Comparison of ENCODE assay signal across 18 cellular contexts in genomic region chr19:51750381-51751124, GRCh38. TPM values are rescaled to one million over a fixed set of nuclear protein-coding genes. Genes with fewer than 3 reads are reported as not detected.
DNase-seq lines count a peak whose midpoint lies in the region; ATAC-seq and TF ChIP-seq lines count a peak whose summit lies in the region.
"Had no signal": no experiment of that assay in that cellular context is flagged by ENCODE, and none has a peak within 500 bp of the region (broad histone marks: within the 10 kb centered on the region; RNA-seq: fewer than 3 reads in every experiment).

No MANE protein-coding gene starts in this region.

- no peak overlapping the region for H3K27ac Mint-ChIP-seq in activated naive CD4-positive, alpha-beta T cell treated with anti-CD3 and anti-CD28 coated beads, Interleukin-2, amount 10 ng/mL, durations not matched to agents 7 days and 5 days
- H3K27ac Mint-ChIP-seq: activated naive CD8-positive, alpha-beta T cell treated with anti-CD3 and anti-CD28 coated beads, Interleukin-2, amount 10 ng/mL, durations not matched to agents 7 days and 5 days had no signal

- H3K9me3 ChIP-seq in spleen = peaks cover 0 to 3% (median 0%) of the 10 kb centered on the region in 8 donors
- H3K9me3 ChIP-seq: BLaER1 had no signal

- H3K36me3 Mint-ChIP-seq in activated naive CD4-positive, alpha-beta T cell treated with anti-CD3 and anti-CD28 coated beads, Interleukin-2, amount 10 ng/mL, durations not matched to agents 7 days and 5 days = no peaks in the 10 kb centered on the region
- H3K36me3 Mint-ChIP-seq: activated naive CD8-positive, alpha-beta T cell treated with anti-CD3 and anti-CD28 coated beads, Interleukin-2, amount 10 ng/mL, durations not matched to agents 7 days and 5 days had no signal

- H3K4me3 ChIP-seq in fibroblast of mammary gland (ENCODE audit: control insufficient read depth, low read depth, low read length) (no peak overlapping the region), spleen (peak overlapping the region in 7 of 8 donors; percentile 15 to 67 (median 34))
- H3K4me3 ChIP-seq: BLaER1 had no signal

- ATAC-seq in GM19324 (IDR thresholded peaks at IDR 0.05; ENCODE audit: low FRiP score, unreplicated experiment) = no peak
- ATAC-seq: activated T-cell treated with anti-CD3 and anti-CD28 coated beads, Interleukin-2, amount 50 U/mL, for 4 hours had no signal

- H3K4me3 Mint-ChIP-seq in activated naive CD4-positive, alpha-beta T cell treated with anti-CD3 and anti-CD28 coated beads, Interleukin-2, amount 10 ng/mL, durations not matched to agents 7 days and 5 days = no peak overlapping the region
- H3K4me3 Mint-ChIP-seq: activated naive CD8-positive, alpha-beta T cell treated with anti-CD3 and anti-CD28 coated beads, Interleukin-2, amount 10 ng/mL, durations not matched to agents 7 days and 5 days; activated T-cell treated with anti-CD3 and anti-CD28 coated beads, Interleukin-2, amount 50 U/mL, for 4 hours had no signal

- H3K36me3 ChIP-seq in spleen = peaks cover 0 to 44% (median 3%) of the 10 kb centered on the region in 6 donors
- H3K36me3 ChIP-seq: BLaER1 had no signal

- intact Hi-C loops in spleen (cut with DNase I; ENCODE audit: low total_unique reads) = no loop called here

- peak overlapping the region in 7 of 8 donors; percentile 74 to 94 (median 85) for H3K27ac ChIP-seq in spleen
- H3K27ac ChIP-seq: BLaER1, foreskin keratinocyte had no signal

- no peaks in the 10 kb centered on the region for H3K27me3 Mint-ChIP-seq in activated naive CD4-positive, alpha-beta T cell treated with anti-CD3 and anti-CD28 coated beads, Interleukin-2, amount 10 ng/mL, durations not matched to agents 7 days and 5 days
- H3K27me3 Mint-ChIP-seq: activated naive CD8-positive, alpha-beta T cell treated with anti-CD3 and anti-CD28 coated beads, Interleukin-2, amount 10 ng/mL, durations not matched to agents 7 days and 5 days had no signal

- no peaks in the 10 kb centered on the region for H3K4me1 Mint-ChIP-seq in activated naive CD4-positive, alpha-beta T cell treated with anti-CD3 and anti-CD28 coated beads, Interleukin-2, amount 10 ng/mL, durations not matched to agents 7 days and 5 days
- H3K4me1 Mint-ChIP-seq: activated naive CD8-positive, alpha-beta T cell treated with anti-CD3 and anti-CD28 coated beads, Interleukin-2, amount 10 ng/mL, durations not matched to agents 7 days and 5 days had no signal

- peaks cover 10% of the 10 kb centered on the region for H3K9me3 Mint-ChIP-seq in activated naive CD4-positive, alpha-beta T cell treated with anti-CD3 and anti-CD28 coated beads, Interleukin-2, amount 10 ng/mL, durations not matched to agents 7 days and 5 days

- H3K27me3 ChIP-seq in spleen (replicated peaks in 1 of 7) = no peaks in the 10 kb centered on the region
- H3K27me3 ChIP-seq: BLaER1, foreskin keratinocyte had no signal

- no peak for TF ChIP-seq CTCF in fibroblast of mammary gland (conservative IDR thresholded peaks at IDR 0.05; ENCODE audit: control insufficient read depth, insufficient read depth, low read depth, low read length)
- TF ChIP-seq CTCF in spleen (IDR thresholded peaks at IDR 0.05 in 8 of 11, conservative IDR thresholded peaks at IDR 0.05 in 3 of 11) = no peak

- TF ChIP-seq POLR2A in spleen (IDR thresholded peaks at IDR 0.05) = no peak

- DNase-seq in EL (peak; percentile 13), RPMI7951 (ENCODE audit: low read depth) (peak; percentile 96), fibroblast of mammary gland (ENCODE audit: low read depth) (peak; percentile 68), spleen (no peak), amygdala (lab: John Stamatoyannopoulos, UW) (no peak)
- DNase-seq in activated naive CD4-positive, alpha-beta T cell treated with anti-CD3 and anti-CD28 coated beads, Interleukin-2, amount 10 ng/mL, durations not matched to agents 7 days and 5 days = no peak
- DNase-seq: activated CD4-positive, alpha-beta T cell treated with anti-CD3 and anti-CD28 coated beads, Interleukin-2, amount 50 U/mL, for 48 hours; activated naive CD8-positive, alpha-beta T cell treated with anti-CD3 and anti-CD28 coated beads, Interleukin-2, amount 10 ng/mL, durations not matched to agents 7 days and 5 days; activated T-cell treated with anti-CD3 and anti-CD28 coated beads, Interleukin-2, amount 50 U/mL, for 4 hours; central memory CD4-positive, alpha-beta T cell; DMS153; NCI-H1092; NCI-H2171; NCI-H774; RPMI8226 had no signal

- H3K4me1 ChIP-seq in spleen = peaks cover 0 to 36% (median 0%) of the 10 kb centered on the region in 6 donors
- H3K4me1 ChIP-seq: foreskin keratinocyte had no signal

- CTCF ChIA-PET in activated naive CD4-positive, alpha-beta T cell treated with anti-CD3 and anti-CD28 coated beads, Interleukin-2, amount 10 ng/mL, durations not matched to agents 7 days and 5 days (lab: Charles Lee) = no interaction called here

- WGBS in spleen, 5 donors = 68 to 87% (median 73%) methylated on average over 8 of the region's 8 CpGs

RNA-seq across cellular contexts. Expression of gene FPR1, which starts 1.1 kb away (rescaled TPM):
- total RNA-seq in RPMI7951 (2014; rRNA removed; shearing (Covaris generic)) = 9.4 and 13.2 TPM in 2 replicates
- total RNA-seq in spleen = 100 to 1,000 TPM; 103 to 344 (median 144) TPM
- polyA plus RNA-seq in spleen = 10 to 100 TPM in 2 of 3 donors, 1 to 10 TPM in 1; 7.2 to 24.1 (median 12.2) TPM
- total RNA-seq: activated naive CD8-positive, alpha-beta T cell treated with anti-CD3 and anti-CD28 coated beads, Interleukin-2, amount 10 ng/mL, durations not matched to agents 7 days and 5 days; activated T-cell treated with anti-CD3 and anti-CD28 coated beads, Interleukin-2, amount 50 U/mL, for 4 hours had no signal
- polyA plus RNA-seq: foreskin keratinocyte had no signal

RNA-seq across cellular contexts. Expression of gene FPR2, which starts 10.4 kb away (rescaled TPM):
- total RNA-seq in RPMI7951 (2014; rRNA removed; shearing (Covaris generic)) = 8.1 and 8.4 TPM in 2 replicates
- total RNA-seq in spleen = 10 to 100 TPM; 18.6 to 88.0 (median 37.1) TPM
- polyA plus RNA-seq in spleen = 1 to 10 TPM; 1.5 to 3.8 (median 2.0) TPM
- total RNA-seq: activated naive CD8-positive, alpha-beta T cell treated with anti-CD3 and anti-CD28 coated beads, Interleukin-2, amount 10 ng/mL, durations not matched to agents 7 days and 5 days; activated T-cell treated with anti-CD3 and anti-CD28 coated beads, Interleukin-2, amount 50 U/mL, for 4 hours; foreskin keratinocyte had no signal
- polyA plus RNA-seq: foreskin keratinocyte had no signal

RNA-seq across cellular contexts. Expression of gene HAS1, which starts 26.8 kb away (rescaled TPM):
- total RNA-seq in RPMI7951 (2014; rRNA removed; shearing (Covaris generic)) = 0.12 and 1.4 TPM in 2 replicates
- total RNA-seq in spleen = under 1 TPM in 2 of 7 donors, not detected in 5; 0.22 to 0.54 TPM
- under 1 TPM in 2 of 3 donors, not detected in 1; 0.11 to 0.58 TPM for polyA plus RNA-seq in spleen
- total RNA-seq: activated naive CD8-positive, alpha-beta T cell treated with anti-CD3 and anti-CD28 coated beads, Interleukin-2, amount 10 ng/mL, durations not matched to agents 7 days and 5 days; activated T-cell treated with anti-CD3 and anti-CD28 coated beads, Interleukin-2, amount 50 U/mL, for 4 hours; foreskin keratinocyte had no signal
- polyA plus RNA-seq: foreskin keratinocyte had no signal

RNA-seq across cellular contexts. Expression of gene FPR3, which starts 44.4 kb away (rescaled TPM):
- total RNA-seq in RPMI7951 (2014; rRNA removed; shearing (Covaris generic)) = 0.60 and 0.98 TPM in 2 replicates
- total RNA-seq in spleen = 10 to 100 TPM in 5 of 7 donors, 1 to 10 TPM in 2; 3.4 to 19.7 (median 13.5) TPM
- 1 to 10 TPM; 3.9 to 5.4 (median 3.9) TPM for polyA plus RNA-seq in spleen
- total RNA-seq: activated T-cell treated with anti-CD3 and anti-CD28 coated beads, Interleukin-2, amount 50 U/mL, for 4 hours; foreskin keratinocyte had no signal
- polyA plus RNA-seq: foreskin keratinocyte had no signal

RNA-seq across cellular contexts. Expression of gene SPACA6, which starts 57.4 kb away (rescaled TPM):
- total RNA-seq in RPMI7951 (2014; rRNA removed; shearing (Covaris generic)) = 13.6 and 15.4 TPM in 2 replicates
- 10 to 100 TPM; 16.4 to 29.3 (median 20.1) TPM for total RNA-seq in spleen
- 10 to 100 TPM in 2 of 3 donors, 1 to 10 TPM in 1; 9.6 to 44.2 (median 20.2) TPM for polyA plus RNA-seq in spleen

Comparison
In these comparisons a context has a peak if more than half of its experiments do, and no peak if none do; other contexts are left out.
1. DNase-seq: peak in EL (single experiment), RPMI7951 (single experiment) and fibroblast of mammary gland (single experiment); none in spleen (single experiment), amygdala (0 of 56) and activated naive CD4-positive, alpha-beta T cell treated with anti-CD3 and anti-CD28 coated beads, Interleukin-2, amount 10 ng/mL, durations not matched to agents 7 days and 5 days (single experiment).